8 cellular contexts compared by ENCODE assay signal in genomic region chr18:2846638-2847340, GRCh38. TPM values are rescaled to one million over a fixed set of nuclear protein-coding genes. Genes with fewer than 3 reads are reported as not detected.
DNase-seq lines count a peak whose midpoint lies in the region; ATAC-seq and TF ChIP-seq lines count a peak whose summit lies in the region.

Gene EMILIN2 (plus strand): TSS chr18:2847006. CDS start chr18:2847189, 183 bp downstream.

- POLR2A ChIA-PET in PC-3 (lab: Charles Lee; ENCODE audit: unreplicated experiment) = no interaction called here

- no peak within 1 kb of the TSS for H3K9ac ChIP-seq in PC-3 (ENCODE audit: low read length)

- H3K4me3 ChIP-seq in PC-3 (ENCODE audit: low read length) = no peak within 1 kb of the TSS
- peak within 1 kb of the TSS; percentile 55 for H3K4me3 ChIP-seq in iPS-11a (ENCODE audit: low read depth, low read length)
- H3K4me3 ChIP-seq in skin epidermis = peak within 1 kb of the TSS; percentile 28 to 54 (median 47)

- peak; percentile 5 for DNase-seq in ACHN
- no peak for DNase-seq in PC-3
- DNase-seq in substantia nigra (lab: John Stamatoyannopoulos, UW) = no peak

- H3K27ac ChIP-seq in PC-3 (ENCODE audit: low read length) (no peak within 1 kb of the TSS), adipose tissue (ENCODE audit: low read depth, low read length) (peak within 1 kb of the TSS; percentile 92), skin epidermis (peak within 1 kb of the TSS; percentile 44 to 89 (median 80)), substantia nigra (ENCODE audit: low read depth, low read length, poor library complexity, severe bottlenecking) (no peak within 1 kb of the TSS)

- no peak within 1 kb of the TSS for H2AFZ ChIP-seq in PC-3 (ENCODE audit: low read length)

- H3K4me1 ChIP-seq in PC-3 (ENCODE audit: insufficient read depth, low read length) = no peaks in the 10 kb centered on the region

- no peaks in the 10 kb centered on the region for H3K79me2 ChIP-seq in PC-3 (ENCODE audit: low read length)

- intact Hi-C loops in PC-3 (cut with micrococcal nuclease) = no loop called here

- CTCF ChIA-PET in PC-3 (lab: Charles Lee) = no interaction called here

- no peaks in the 10 kb centered on the region for H3K9me2 ChIP-seq in PC-3 (replicated peaks; ENCODE audit: low read length)

- in situ Hi-C loops in ACHN (cut with HindIII; ENCODE audit: low pct_ligation_motif_present, low pct_unique_long_range_greater_than_20kb, low sequenced_read_pairs) = no loop called here

- no peaks in the 10 kb centered on the region for H4K20me1 ChIP-seq in PC-3 (ENCODE audit: low read length)

- H3K27me3 ChIP-seq in PC-3 (ENCODE audit: low read length) = peaks cover 76% of the 10 kb centered on the region

- TF ChIP-seq CTCF in PC-3 (conservative IDR thresholded peaks at IDR 0.05; ENCODE audit: low read depth, low read length) = no peak

- ATAC-seq in GM21447 (IDR thresholded peaks at IDR 0.05; ENCODE audit: unreplicated experiment) (peak; percentile 43), PC-3 (peak; percentile 29; the same call in 1 of the 2 replicates), GM19324 (IDR thresholded peaks at IDR 0.05; ENCODE audit: low FRiP score, unreplicated experiment) (no peak)

- 0 to 1% (median 0%) methylated on average over 63 to 82 of the region's 82 CpGs for WGBS in adipose tissue, 3 donors

- no TSS peak for BruUV-seq in PC-3 (replicated peaks; lab: Mats Ljungman, UMichigan)

- H3K36me3 ChIP-seq in PC-3 (ENCODE audit: low read depth, low read length) = no peaks in the 10 kb centered on the region

- no peaks in the 10 kb centered on the region for H3K9me3 ChIP-seq in PC-3 (ENCODE audit: low read length)

- H3F3A ChIP-seq in PC-3 (ENCODE audit: low read length, unreplicated experiment) = no peaks in the 10 kb centered on the region

- no peak within 1 kb of the TSS for H3K4me2 ChIP-seq in PC-3 (ENCODE audit: low read length)

RNA-seq across cellular contexts. Expression of gene EMILIN2, which starts in this region (rescaled TPM):
- 17.1 and 24.5 TPM in 2 replicates for total RNA-seq in PC-3 (2014; rRNA removed)
- polyA plus RNA-seq in adipose tissue = 10 to 100 TPM in 2 of 3 donors, 1 to 10 TPM in 1; 2.9 to 18.9 (median 14.4) TPM

Comparison
In these comparisons a context has a peak if more than half of its experiments do, and no peak if none do; other contexts are left out.
1. H3K27ac ChIP-seq: peak in adipose tissue (single experiment) and skin epidermis (21 of 21); none in PC-3 (single experiment) and substantia nigra (single experiment).